11 cellular contexts compared by ENCODE assay signal in genomic region chr6:111668410-111668809, GRCh38.
DNase-seq lines count a peak whose midpoint lies in the region; ATAC-seq lines count a peak whose summit lies in the region.
"Had no signal": no experiment of that assay in that cellular context is flagged by ENCODE, and none has a peak within 500 bp of the region (broad histone marks: within the 10 kb centered on the region; RNA-seq: fewer than 3 reads in every experiment).

No MANE protein-coding gene starts in this region.

- no peaks in the 10 kb centered on the region for H3K9me3 Mint-ChIP-seq in T-cell

- H3K9me3 ChIP-seq in skeletal muscle tissue (ENCODE audit: control insufficient read depth in 3 of 3, low read length in 3 of 3) = no peaks in the 10 kb centered on the region
- H3K9me3 ChIP-seq: ascending aorta had no signal

- H3K4me1 Mint-ChIP-seq in T-cell = peaks cover 0 to 16% (median 2%) of the 10 kb centered on the region in 3 donors

- intact Hi-C loops in left ventricle myocardium superior (cut with micrococcal nuclease) (no loop called here), sciatic nerve (cut with DNase I) (no loop called here)

- POLR2A ChIA-PET in T-cell (lab: Charles Lee) = interaction anchor here (0.6 to 0.8 kb wide), 2 partner anchors 9 to 28 kb away, joined by 5 read pairs; no protein-coding TSS in a partner anchor

- H3K36me3 Mint-ChIP-seq in T-cell = peaks cover 63% of the 10 kb centered on the region

- peak overlapping the region in 2 of 3 donors; percentile 18 to 36 for H3K9ac ChIP-seq in skeletal muscle tissue (ENCODE audit: low read depth in 1 of 3, low read length in 3 of 3)

- ATAC-seq in left ventricle myocardium superior (peak; percentile 55), T-cell (replicated peaks in 1 of 4) (no peak), sciatic nerve (no peak)

- peak overlapping the region in 1 of 3 donors; percentile 24 for H3K4me3 ChIP-seq in skeletal muscle tissue (ENCODE audit: low read length in 3 of 3)
- H3K4me3 ChIP-seq: ascending aorta had no signal

- DNase-seq in DMS53 (lab: John Stamatoyannopoulos, UW) (peak; percentile 16), DMS53 treated with DMSO at 0.1 percent for 48 hours (lab: John Stamatoyannopoulos, UW; ENCODE audit: unreplicated experiment) (no peak), left ventricle myocardium superior (peak; percentile 40), T-cell (no peak), sciatic nerve (ENCODE audit: low spot score) (no peak), NCI-H2171 treated with DMSO at 0.1 percent for 48 hours (lab: John Stamatoyannopoulos, UW) (no peak)
- DNase-seq: NCI-H774 had no signal

- CTCF ChIA-PET in T-cell (lab: Charles Lee) = interaction anchor here (0.6 kb wide), 3 partner anchors 96 to 465 kb away, joined by 3 to 5 read pairs (median 5); no protein-coding TSS in a partner anchor

- H3K36me3 ChIP-seq in skeletal muscle tissue (ENCODE audit: control insufficient read depth in 3 of 3, insufficient read depth in 3 of 3, low read length in 3 of 3) = peaks cover 0 to 13% (median 0%) of the 10 kb centered on the region in 3 donors

- H3K27me3 ChIP-seq in skeletal muscle tissue (ENCODE audit: control insufficient read depth in 3 of 3, insufficient read depth in 3 of 3, low read length in 3 of 3) = no peaks in the 10 kb centered on the region
- H3K27me3 ChIP-seq: ascending aorta had no signal

- H3K27me3 Mint-ChIP-seq in T-cell = no peaks in the 10 kb centered on the region

- H3K4me3 Mint-ChIP-seq in T-cell = no peak overlapping the region

- no peak overlapping the region for H3K27ac Mint-ChIP-seq in T-cell

- peak overlapping the region; percentile 5 for H3K27ac ChIP-seq in angular gyrus (ENCODE audit: low read depth, low read length)
- H3K27ac ChIP-seq in skeletal muscle tissue (ENCODE audit: low read depth, low read length) = peak overlapping the region; percentile 80
- H3K27ac ChIP-seq: VCaP had no signal

- peaks cover 50 to 56% (median 55%) of the 10 kb centered on the region in 3 donors for H3K4me1 ChIP-seq in skeletal muscle tissue (ENCODE audit: control insufficient read depth in 3 of 3, insufficient read depth in 3 of 3, low read length in 3 of 3)

Comparison
In these comparisons a context has a peak if more than half of its experiments do, and no peak if none do; other contexts are left out.
1. DNase-seq: peak in DMS53 (single experiment) and left ventricle myocardium superior (single experiment); none in DMS53 treated with DMSO at 0.1 percent for 48 hours (single experiment), T-cell (0 of 34), sciatic nerve (single experiment) and NCI-H2171 treated with DMSO at 0.1 percent for 48 hours (single experiment).